Comparison of ENCODE assay signal across 16 cellular contexts in the genomic region with DNA sequence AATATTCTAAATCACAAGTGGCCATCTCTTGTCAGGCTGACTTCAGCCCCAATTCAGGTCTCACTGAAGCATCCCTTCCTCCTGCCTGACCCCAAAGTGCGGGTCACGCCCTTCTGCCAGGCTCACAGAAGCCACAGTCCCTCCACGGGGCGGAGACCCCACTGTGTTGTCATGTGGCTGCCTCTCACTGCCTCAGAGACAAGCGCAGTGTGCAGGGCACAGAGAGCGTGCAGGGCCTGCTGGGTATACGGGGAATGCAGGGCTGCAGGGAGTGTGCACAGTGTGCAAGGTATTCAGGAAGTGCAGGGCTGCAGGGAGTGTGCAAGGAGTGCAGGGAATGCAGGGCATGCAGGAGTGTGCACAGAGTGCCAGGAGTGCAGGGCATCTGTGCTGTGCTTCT. TPM values are rescaled to one million over a fixed set of nuclear protein-coding genes. Genes with fewer than 3 reads are reported as not detected.
DNase-seq lines count a peak whose midpoint lies in the region; ATAC-seq and TF ChIP-seq lines count a peak whose summit lies in the region.
"Had no signal": no experiment of that assay in that cellular context is flagged by ENCODE, and none has a peak within 500 bp of the region (broad histone marks: within the 10 kb centered on the region; RNA-seq: fewer than 3 reads in every experiment).

No MANE protein-coding gene starts in this region.

- intact Hi-C loops in Right ventricle myocardium superior (cut with DNase I) (no loop called here), heart left ventricle (cut with DNase I) (no loop called here), lower lobe of right lung (cut with DNase I) (no loop called here), lower leg skin (cut with DNase I; ENCODE audit: low total_unique reads) (no loop called here)

- peaks cover 0 to 38% (median 0%) of the 10 kb centered on the region in 12 donors for H3K4me1 ChIP-seq in heart left ventricle
- peaks cover 8% of the 10 kb centered on the region for H3K4me1 ChIP-seq in lower lobe of right lung
- H3K4me1 ChIP-seq in HAP-1 = peaks cover 13% of the 10 kb centered on the region

- H3K27me3 ChIP-seq in heart left ventricle (no peaks in the 10 kb centered on the region), SU-DHL-6 (ENCODE audit: low read length) (no peaks in the 10 kb centered on the region), lower lobe of right lung (ENCODE audit: low read depth) (no peaks in the 10 kb centered on the region), HAP-1 (ENCODE audit: low read depth) (no peaks in the 10 kb centered on the region)

- TF ChIP-seq POLR2A in heart left ventricle (IDR thresholded peaks at IDR 0.05) (no peak), lower leg skin (IDR thresholded peaks at IDR 0.05) (no peak)

- in situ Hi-C loops in HAP-1 (cut with MboI; ENCODE audit: low sequenced_read_pairs) = no loop called here

- peaks cover 7% of the 10 kb centered on the region for H3K4me1 Mint-ChIP-seq in type B pancreatic cell (ENCODE audit: unreplicated experiment)

- peak; percentile 7 for ATAC-seq in Right ventricle myocardium superior (ENCODE audit: poor library complexity)
- no peak for ATAC-seq in heart left ventricle
- ATAC-seq in lower lobe of right lung = peak; percentile 22 to 37
- no peak for ATAC-seq in GM21381 (IDR thresholded peaks at IDR 0.05; ENCODE audit: unreplicated experiment)

- H3K27ac Mint-ChIP-seq in type B pancreatic cell = peak overlapping the region; percentile 17

- H3K9me2 ChIP-seq in SU-DHL-6 (replicated peaks; ENCODE audit: insufficient read depth, low read length) = no peaks in the 10 kb centered on the region

- no peaks in the 10 kb centered on the region for H3K9me3 Mint-ChIP-seq in type B pancreatic cell

- peak overlapping the region; percentile 42 for H3K4me2 ChIP-seq in SU-DHL-6 (ENCODE audit: low read depth, low read length, poor library complexity, severe bottlenecking)

- H3K4me3 Mint-ChIP-seq in type B pancreatic cell = no peak overlapping the region

- H3K4me3 ChIP-seq in heart left ventricle = no peak overlapping the region
- no peak overlapping the region for H3K4me3 ChIP-seq in SU-DHL-6 (ENCODE audit: insufficient read depth, low read length, poor library complexity, severe bottlenecking)
- no peak overlapping the region for H3K4me3 ChIP-seq in lower lobe of right lung
- H3K4me3 ChIP-seq in HAP-1 = no peak overlapping the region
- H3K4me3 ChIP-seq in lower leg skin (ENCODE audit: low read depth, poor library complexity, severe bottlenecking) = no peak overlapping the region

- no peaks in the 10 kb centered on the region for H4K20me1 ChIP-seq in SU-DHL-6 (ENCODE audit: low read depth, low read length)

- 91 to 93% (median 91%) methylated on average over 5 to 7 of the region's 7 CpGs for whole genome bisulfite sequencing in heart left ventricle, 4 donors
- WGBS in lower leg skin, 2 donors = 76 to 83% methylated on average over 7 of the region's 7 CpGs

- H2AFZ ChIP-seq in SU-DHL-6 (ENCODE audit: low read depth, low read length, severe bottlenecking) = peak overlapping the region; percentile 98

- peaks cover 8% of the 10 kb centered on the region for H3K36me3 Mint-ChIP-seq in type B pancreatic cell

- peaks cover 0 to 6% (median 0%) of the 10 kb centered on the region in 9 donors for H3K36me3 ChIP-seq in heart left ventricle
- no peaks in the 10 kb centered on the region for H3K36me3 ChIP-seq in SU-DHL-6 (ENCODE audit: low read length)
- peaks cover 4% of the 10 kb centered on the region for H3K36me3 ChIP-seq in lower lobe of right lung
- no peaks in the 10 kb centered on the region for H3K36me3 ChIP-seq in HAP-1 (replicated peaks)

- H3K9me3 ChIP-seq in heart left ventricle (no peaks in the 10 kb centered on the region), SU-DHL-6 (ENCODE audit: insufficient read depth, low read length) (no peaks in the 10 kb centered on the region), lower lobe of right lung (no peaks in the 10 kb centered on the region), HAP-1 (no peaks in the 10 kb centered on the region)

- DNase-seq in Right ventricle myocardium superior (no peak), heart left ventricle (no peak), lower lobe of right lung (peak; percentile 69), type B pancreatic cell (ENCODE audit: extremely low spot score, unreplicated experiment) (no peak), HAP-1 (ENCODE audit: low spot score in 2 of 2) (no peak), lower leg skin (ENCODE audit: low spot score in 2 of 2) (no peak)
- DNase-seq: ACHN; IMR-90; NCI-H1105 treated with DMSO at 0.1 percent for 48 hours; right cardiac atrium; stimulated activated naive CD4-positive, alpha-beta T cell; SW 1271 had no signal

- TF ChIP-seq CTCF in heart left ventricle (IDR thresholded peaks at IDR 0.05) (no peak), SU-DHL-6 (IDR thresholded peaks at IDR 0.05; ENCODE audit: insufficient read depth, low read length, poor library complexity, severe bottlenecking) (no peak), lower lobe of right lung (IDR thresholded peaks at IDR 0.05) (no peak), type B pancreatic cell (conservative IDR thresholded peaks at IDR 0.05) (no peak), lower leg skin (IDR thresholded peaks at IDR 0.05) (no peak)

- no peaks in the 10 kb centered on the region for H3K27me3 Mint-ChIP-seq in type B pancreatic cell

- no peaks in the 10 kb centered on the region for H3K79me2 ChIP-seq in SU-DHL-6 (ENCODE audit: insufficient read depth, low read length)

- H3F3A ChIP-seq in SU-DHL-6 (ENCODE audit: insufficient read depth) = no peaks in the 10 kb centered on the region

- H3K27ac ChIP-seq in heart left ventricle (peak overlapping the region in 1 of 12 donors; percentile 86), SU-DHL-6 (ENCODE audit: low read depth, low read length) (peak overlapping the region; percentile 49; the same call in 1 of the 2 replicates), lower lobe of right lung (peak overlapping the region; percentile 71)

- H3K9ac ChIP-seq in SU-DHL-6 (ENCODE audit: low read length) = peak overlapping the region; percentile 46

RNA-seq across cellular contexts. Expression of a gene that starts 32.7 kb away (rescaled TPM):
- 7.7 TPM for total RNA-seq in Right ventricle myocardium superior
- 10 to 100 TPM in 2 of 9 donors, 1 to 10 TPM in 7; 1.2 to 52.4 (median 6.8) TPM for total RNA-seq in heart left ventricle
- polyA plus RNA-seq in heart left ventricle = 1 to 10 TPM in 1 of 2 donors, under 1 TPM in 1; 0.68 to 2.2 TPM
- 80.0 TPM for total RNA-seq in lower lobe of right lung
- 6.8 and 14.4 TPM in 2 replicates for total RNA-seq in type B pancreatic cell (ENCODE audit: low replicate concordance)
- total RNA-seq in lower leg skin = 1 to 10 TPM; 1.2 to 2.6 (median 1.8) TPM
- total RNA-seq: H4 had no signal
- polyA plus RNA-seq: keratinocyte had no signal

Comparison
In these comparisons a context has a peak if more than half of its experiments do, and no peak if none do; other contexts are left out.
1. ATAC-seq: peak in Right ventricle myocardium superior (single experiment) and lower lobe of right lung (2 of 2); none in heart left ventricle (0 of 4) and GM21381 (single experiment).